2 cellular contexts compared by ENCODE assay signal in the genomic region with DNA sequence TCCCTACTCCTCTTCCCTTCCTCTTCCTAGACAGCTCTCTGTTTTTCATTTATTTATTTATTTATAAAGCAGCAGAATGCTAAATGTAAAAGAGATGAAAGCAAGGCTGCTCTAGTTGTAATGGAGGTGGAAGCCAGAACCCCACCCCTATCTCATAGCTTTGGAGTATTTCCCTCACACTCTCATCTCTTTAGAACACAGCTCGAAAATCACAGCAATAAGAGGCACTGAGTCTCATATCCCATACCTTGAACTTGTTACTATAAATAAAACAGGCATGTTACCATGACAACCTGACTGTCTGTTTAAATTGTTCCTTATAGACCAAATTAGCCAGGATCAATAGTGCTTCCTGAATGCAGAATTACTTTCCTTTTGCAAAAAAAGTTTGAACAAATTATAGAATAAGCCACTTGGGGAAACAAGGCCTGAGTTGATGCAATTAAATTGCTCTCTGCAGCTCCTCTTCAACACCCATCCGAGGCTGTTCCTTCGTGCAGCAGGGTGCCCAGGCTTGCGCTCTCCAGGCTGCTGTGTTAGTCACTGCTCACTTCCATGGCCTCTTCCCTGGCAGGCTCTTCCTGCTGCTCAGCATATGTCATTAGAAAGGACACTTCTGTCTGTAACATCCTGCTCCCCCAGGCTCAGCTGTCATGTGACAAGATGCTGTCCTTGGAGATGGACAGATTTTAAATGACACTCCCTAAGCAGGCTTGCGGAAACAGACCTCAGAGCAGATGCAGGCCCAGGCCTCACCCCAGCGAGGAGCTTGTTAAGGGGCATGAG.
TF ChIP-seq lines count a peak whose summit lies in the region.

No MANE protein-coding gene starts in this region.

TF ChIP-seq in SK-N-SH, 30 proteins besides CTCF, POLR2A, EP300 and RAD21 (continued from another document):
- TF ChIP-seq, protein P1, sequence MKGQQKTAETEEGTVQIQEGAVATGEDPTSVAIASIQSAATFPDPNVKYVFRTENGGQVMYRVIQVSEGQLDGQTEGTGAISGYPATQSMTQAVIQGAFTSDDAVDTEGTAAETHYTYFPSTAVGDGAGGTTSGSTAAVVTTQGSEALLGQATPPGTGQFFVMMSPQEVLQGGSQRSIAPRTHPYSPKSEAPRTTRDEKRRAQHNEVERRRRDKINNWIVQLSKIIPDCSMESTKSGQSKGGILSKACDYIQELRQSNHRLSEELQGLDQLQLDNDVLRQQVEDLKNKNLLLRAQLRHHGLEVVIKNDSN (IDR thresholded peaks at IDR 0.05; ENCODE audit: borderline replicate concordance, low read depth), result no peak
- TF ChIP-seq SMC3 (IDR thresholded peaks at IDR 0.05; ENCODE audit: low read depth, low read length) (no peak), JUND (IDR thresholded peaks at IDR 0.05) (no peak), TAF1 (IDR thresholded peaks at IDR 0.05; ENCODE audit: borderline replicate concordance, low read depth, low read length) (no peak), NRF1 (IDR thresholded peaks at IDR 0.05; ENCODE audit: low read depth, low read length) (no peak)
- TF ChIP-seq, protein P2, sequence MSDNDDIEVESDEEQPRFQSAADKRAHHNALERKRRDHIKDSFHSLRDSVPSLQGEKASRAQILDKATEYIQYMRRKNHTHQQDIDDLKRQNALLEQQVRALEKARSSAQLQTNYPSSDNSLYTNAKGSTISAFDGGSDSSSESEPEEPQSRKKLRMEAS (IDR thresholded peaks at IDR 0.05; ENCODE audit: low read depth), result no peak
- TF ChIP-seq, protein P3, sequence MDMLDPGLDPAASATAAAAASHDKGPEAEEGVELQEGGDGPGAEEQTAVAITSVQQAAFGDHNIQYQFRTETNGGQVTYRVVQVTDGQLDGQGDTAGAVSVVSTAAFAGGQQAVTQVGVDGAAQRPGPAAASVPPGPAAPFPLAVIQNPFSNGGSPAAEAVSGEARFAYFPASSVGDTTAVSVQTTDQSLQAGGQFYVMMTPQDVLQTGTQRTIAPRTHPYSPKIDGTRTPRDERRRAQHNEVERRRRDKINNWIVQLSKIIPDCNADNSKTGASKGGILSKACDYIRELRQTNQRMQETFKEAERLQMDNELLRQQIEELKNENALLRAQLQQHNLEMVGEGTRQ (IDR thresholded peaks at IDR 0.05; ENCODE audit: borderline replicate concordance, low read depth, low read length), result no peak
- TF ChIP-seq, protein P4, sequence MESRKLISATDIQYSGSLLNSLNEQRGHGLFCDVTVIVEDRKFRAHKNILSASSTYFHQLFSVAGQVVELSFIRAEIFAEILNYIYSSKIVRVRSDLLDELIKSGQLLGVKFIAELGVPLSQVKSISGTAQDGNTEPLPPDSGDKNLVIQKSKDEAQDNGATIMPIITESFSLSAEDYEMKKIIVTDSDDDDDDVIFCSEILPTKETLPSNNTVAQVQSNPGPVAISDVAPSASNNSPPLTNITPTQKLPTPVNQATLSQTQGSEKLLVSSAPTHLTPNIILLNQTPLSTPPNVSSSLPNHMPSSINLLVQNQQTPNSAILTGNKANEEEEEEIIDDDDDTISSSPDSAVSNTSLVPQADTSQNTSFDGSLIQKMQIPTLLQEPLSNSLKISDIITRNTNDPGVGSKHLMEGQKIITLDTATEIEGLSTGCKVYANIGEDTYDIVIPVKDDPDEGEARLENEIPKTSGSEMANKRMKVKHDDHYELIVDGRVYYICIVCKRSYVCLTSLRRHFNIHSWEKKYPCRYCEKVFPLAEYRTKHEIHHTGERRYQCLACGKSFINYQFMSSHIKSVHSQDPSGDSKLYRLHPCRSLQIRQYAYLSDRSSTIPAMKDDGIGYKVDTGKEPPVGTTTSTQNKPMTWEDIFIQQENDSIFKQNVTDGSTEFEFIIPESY (IDR thresholded peaks at IDR 0.05; ENCODE audit: borderline replicate concordance, low read depth), result no peak

TF ChIP-seq in SK-N-SH treated with all-trans-retinoic acid at 6 μM for 48 hours, 23 proteins besides CTCF, POLR2A, EP300 and RAD21 (continued from another document):
- TF ChIP-seq, protein P5, sequence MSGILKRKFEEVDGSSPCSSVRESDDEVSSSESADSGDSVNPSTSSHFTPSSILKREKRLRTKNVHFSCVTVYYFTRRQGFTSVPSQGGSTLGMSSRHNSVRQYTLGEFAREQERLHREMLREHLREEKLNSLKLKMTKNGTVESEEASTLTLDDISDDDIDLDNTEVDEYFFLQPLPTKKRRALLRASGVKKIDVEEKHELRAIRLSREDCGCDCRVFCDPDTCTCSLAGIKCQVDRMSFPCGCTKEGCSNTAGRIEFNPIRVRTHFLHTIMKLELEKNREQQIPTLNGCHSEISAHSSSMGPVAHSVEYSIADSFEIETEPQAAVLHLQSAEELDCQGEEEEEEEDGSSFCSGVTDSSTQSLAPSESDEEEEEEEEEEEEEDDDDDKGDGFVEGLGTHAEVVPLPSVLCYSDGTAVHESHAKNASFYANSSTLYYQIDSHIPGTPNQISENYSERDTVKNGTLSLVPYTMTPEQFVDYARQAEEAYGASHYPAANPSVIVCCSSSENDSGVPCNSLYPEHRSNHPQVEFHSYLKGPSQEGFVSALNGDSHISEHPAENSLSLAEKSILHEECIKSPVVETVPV (CRISPR knock-in tag; IDR thresholded peaks at IDR 0.05), result no peak
- no peak for TF ChIP-seq PPARA (CRISPR knock-in tag; IDR thresholded peaks at IDR 0.05; ENCODE audit: borderline replicate concordance)
- TF ChIP-seq TOX (CRISPR knock-in tag; IDR thresholded peaks at IDR 0.05; ENCODE audit: borderline replicate concordance), result no peak
- TF ChIP-seq ZFP3 (CRISPR knock-in tag; IDR thresholded peaks at IDR 0.05), result no peak
- no peak for TF ChIP-seq ZNF70 (CRISPR knock-in tag; IDR thresholded peaks at IDR 0.05)
- no peak for TF ChIP-seq TCF4 (CRISPR knock-in tag; IDR thresholded peaks at IDR 0.05; ENCODE audit: borderline replicate concordance)
- no peak for TF ChIP-seq ARNTL (CRISPR knock-in tag; IDR thresholded peaks at IDR 0.05; ENCODE audit: borderline replicate concordance, low read depth)
- TF ChIP-seq ZC3H10 (CRISPR knock-in tag; IDR thresholded peaks at IDR 0.05), result no peak
- no peak for TF ChIP-seq ZNF565 (CRISPR knock-in tag; conservative IDR thresholded peaks at IDR 0.05; ENCODE audit: low read depth)
- TF ChIP-seq OSR1 (CRISPR knock-in tag; IDR thresholded peaks at IDR 0.05), result no peak
- no peak for TF ChIP-seq RARB (CRISPR knock-in tag; IDR thresholded peaks at IDR 0.05)
- no peak for TF ChIP-seq ZNF8 (CRISPR knock-in tag; IDR thresholded peaks at IDR 0.05)
- TF ChIP-seq ZFP30 (CRISPR knock-in tag; IDR thresholded peaks at IDR 0.05), result no peak
- no peak for TF ChIP-seq ISL1 (CRISPR knock-in tag; IDR thresholded peaks at IDR 0.05)
- TF ChIP-seq CSDC2 (CRISPR knock-in tag; IDR thresholded peaks at IDR 0.05), result no peak
- TF ChIP-seq, protein P6, sequence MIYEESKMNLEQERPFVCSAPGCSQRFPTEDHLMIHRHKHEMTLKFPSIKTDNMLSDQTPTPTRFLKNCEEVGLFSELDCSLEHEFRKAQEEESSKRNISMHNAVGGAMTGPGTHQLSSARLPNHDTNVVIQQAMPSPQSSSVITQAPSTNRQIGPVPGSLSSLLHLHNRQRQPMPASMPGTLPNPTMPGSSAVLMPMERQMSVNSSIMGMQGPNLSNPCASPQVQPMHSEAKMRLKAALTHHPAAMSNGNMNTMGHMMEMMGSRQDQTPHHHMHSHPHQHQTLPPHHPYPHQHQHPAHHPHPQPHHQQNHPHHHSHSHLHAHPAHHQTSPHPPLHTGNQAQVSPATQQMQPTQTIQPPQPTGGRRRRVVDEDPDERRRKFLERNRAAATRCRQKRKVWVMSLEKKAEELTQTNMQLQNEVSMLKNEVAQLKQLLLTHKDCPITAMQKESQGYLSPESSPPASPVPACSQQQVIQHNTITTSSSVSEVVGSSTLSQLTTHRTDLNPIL (CRISPR knock-in tag; IDR thresholded peaks at IDR 0.05; ENCODE audit: low read depth), result no peak
- no peak for TF ChIP-seq ESRRG (CRISPR knock-in tag; IDR thresholded peaks at IDR 0.05)
